ENCODE assay signal across 22 cellular contexts in genomic region chr20:39789411-39789810, GRCh38.
"Had no signal": no experiment of that assay in that cellular context is flagged by ENCODE, and none has a peak within 500 bp of the region (broad histone marks: within the 10 kb centered on the region; RNA-seq: fewer than 3 reads in every experiment).

No MANE protein-coding gene starts in this region.

- H3K27ac Mint-ChIP-seq: activated CD4-positive, alpha-beta memory T cell treated with anti-CD3 and anti-CD28 coated beads, Interleukin-2, amount 10 ng/mL, durations not matched to agents 7 days and 5 days; activated naive CD4-positive, alpha-beta T cell treated with anti-CD3 and anti-CD28 coated beads, Interleukin-2, amount 50 U/mL, for 72 hours; natural killer cell treated with Interleukin-12 subunit alpha and Interleukin-12 subunit beta and Interleukin-15 and Interleukin-18, amount 100 ng/mL, for 72 hours; WTC11 had no signal

- H3K4me3 ChIP-seq: esophagus muscularis mucosa, prostate gland, tibial nerve had no signal

- H3K9me3 Mint-ChIP-seq: activated CD4-positive, alpha-beta memory T cell treated with anti-CD3 and anti-CD28 coated beads, Interleukin-2, amount 10 ng/mL, durations not matched to agents 7 days and 5 days; WTC11 had no signal

- DNase-seq: activated CD4-positive, alpha-beta memory T cell treated with anti-CD3 and anti-CD28 coated beads, Interleukin-2, amount 10 ng/mL, durations not matched to agents 7 days and 5 days; activated CD4-positive, alpha-beta T cell treated with anti-CD3 and anti-CD28 coated beads for 4 hours; activated effector memory CD4-positive, alpha-beta T cell treated with anti-CD3 and anti-CD28 coated beads, Interleukin-2, amount 50 U/mL, for 16 hours; activated T-cell treated with anti-CD3 and anti-CD28 coated beads, Interleukin-2, amount 50 U/mL, for 48 hours; caudate nucleus; foreskin fibroblast; hypothalamus; left ventricle myocardium superior; mesendoderm; nucleus accumbens; right cardiac atrium; small intestine; stimulated activated CD4-positive, alpha-beta T cell treated with anti-CD3 and anti-CD28 coated beads, Interleukin-4, amount 100 ng/mL, for 4 hours; stimulated activated CD8-positive, alpha-beta memory T cell treated with anti-CD3 and anti-CD28 coated beads, Interleukin-4, amount 100 ng/mL, for 48 hours; stimulated activated naive CD4-positive, alpha-beta T cell treated with Interleukin-2 at 50 U/mL for 16 hours; substantia nigra had no signal

- H3K27me3 ChIP-seq: esophagus muscularis mucosa, tibial nerve had no signal

- ATAC-seq: activated naive CD4-positive, alpha-beta T cell treated with anti-CD3 and anti-CD28 coated beads, Interleukin-2, amount 50 U/mL, for 72 hours; left ventricle myocardium superior; natural killer cell treated with Interleukin-12 subunit alpha and Interleukin-12 subunit beta and Interleukin-15 and Interleukin-18, amount 100 ng/mL, for 72 hours; right cardiac atrium; WTC11 had no signal

- H3K4me1 Mint-ChIP-seq: activated CD4-positive, alpha-beta memory T cell treated with anti-CD3 and anti-CD28 coated beads, Interleukin-2, amount 10 ng/mL, durations not matched to agents 7 days and 5 days had no signal

- H3K9me3 ChIP-seq: esophagus muscularis mucosa, prostate gland, tibial nerve had no signal

- H3K36me3 Mint-ChIP-seq: activated naive CD4-positive, alpha-beta T cell treated with anti-CD3 and anti-CD28 coated beads, Interleukin-2, amount 50 U/mL, for 72 hours; natural killer cell treated with Interleukin-12 subunit alpha and Interleukin-12 subunit beta and Interleukin-15 and Interleukin-18, amount 100 ng/mL, for 72 hours had no signal

- H3K36me3 ChIP-seq: esophagus muscularis mucosa, prostate gland, tibial nerve had no signal

- H3K27me3 Mint-ChIP-seq: activated CD4-positive, alpha-beta memory T cell treated with anti-CD3 and anti-CD28 coated beads, Interleukin-2, amount 10 ng/mL, durations not matched to agents 7 days and 5 days; natural killer cell treated with Interleukin-12 subunit alpha and Interleukin-12 subunit beta and Interleukin-15 and Interleukin-18, amount 100 ng/mL, for 72 hours had no signal

- H3K4me3 Mint-ChIP-seq: activated CD4-positive, alpha-beta memory T cell treated with anti-CD3 and anti-CD28 coated beads, Interleukin-2, amount 10 ng/mL, durations not matched to agents 7 days and 5 days; natural killer cell treated with Interleukin-12 subunit alpha and Interleukin-12 subunit beta and Interleukin-15 and Interleukin-18, amount 100 ng/mL, for 72 hours; WTC11 had no signal

- H3K27ac ChIP-seq: esophagus muscularis mucosa, prostate gland, tibial nerve had no signal

- H3K4me1 ChIP-seq: prostate gland, tibial nerve had no signal
